19 cellular contexts compared by ENCODE assay signal in the genomic region with DNA sequence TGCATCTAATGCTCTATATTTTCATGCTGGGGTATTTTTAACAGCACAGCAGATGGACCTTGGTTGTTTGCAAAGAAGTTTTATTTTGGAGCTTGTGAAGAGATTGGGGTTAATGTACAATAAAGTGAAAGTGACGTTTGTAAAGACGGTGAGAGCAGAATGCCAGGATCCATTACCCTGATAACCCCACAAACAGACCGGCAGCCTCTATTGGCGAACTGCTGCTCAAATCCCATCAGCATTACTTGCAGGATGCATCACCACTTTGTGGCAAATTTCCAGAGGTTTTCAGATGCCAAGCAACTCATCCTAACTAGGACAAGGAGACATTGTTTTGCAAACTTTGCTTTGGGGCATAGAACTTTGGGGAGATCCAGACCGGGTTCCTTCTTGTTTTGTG.
DNase-seq lines count a peak whose midpoint lies in the region; ATAC-seq and TF ChIP-seq lines count a peak whose summit lies in the region.
"Had no signal": no experiment of that assay in that cellular context is flagged by ENCODE, and none has a peak within 500 bp of the region (broad histone marks: within the 10 kb centered on the region; RNA-seq: fewer than 3 reads in every experiment).

No MANE protein-coding gene starts in this region.

- H3K4me1 Mint-ChIP-seq in Calu3 (ENCODE audit: low read depth, unreplicated experiment), result no peaks in the 10 kb centered on the region

- no peak overlapping the region for H3K9ac ChIP-seq in smooth muscle cell (ENCODE audit: low read depth)

- H3K36me3 ChIP-seq in smooth muscle cell (ENCODE audit: low read depth) (no peaks in the 10 kb centered on the region), gastrocnemius medialis (no peaks in the 10 kb centered on the region)
- H3K36me3 ChIP-seq: breast epithelium, Peyer's patch, WERI-Rb-1 had no signal

- H3K9me3 Mint-ChIP-seq in Calu3 (ENCODE audit: low read depth, unreplicated experiment), result peaks cover 4% of the 10 kb centered on the region

- in situ Hi-C loops in gastrocnemius medialis (cut with MboI; ENCODE audit: low sequenced_read_pairs in 4 of 4), result no loop called here

- no peak overlapping the region for H3K27ac Mint-ChIP-seq in Calu3 (ENCODE audit: unreplicated experiment)
- H3K27ac Mint-ChIP-seq: activated CD8-positive, alpha-beta T cell treated with anti-CD3 and anti-CD28 coated beads, Interleukin-2, amount 10 ng/mL, durations not matched to agents 7 days and 5 days; activated naive CD4-positive, alpha-beta T cell treated with anti-CD3 and anti-CD28 coated beads, Interleukin-2, amount 50 U/mL, for 72 hours; nephron had no signal

- ATAC-seq in gastrocnemius medialis, result no peak
- ATAC-seq: activated CD8-positive, alpha-beta T cell treated with anti-CD3 and anti-CD28 coated beads, Interleukin-2, amount 10 ng/mL, durations not matched to agents 7 days and 5 days; activated naive CD4-positive, alpha-beta T cell treated with anti-CD3 and anti-CD28 coated beads, Interleukin-2, amount 50 U/mL, for 72 hours; activated T-cell treated with anti-CD3 and anti-CD28 coated beads, Interleukin-2, amount 50 U/mL, for 4 hours had no signal

- H2AFZ ChIP-seq in smooth muscle cell (ENCODE audit: low read depth), result no peak overlapping the region

- H3K27ac ChIP-seq in smooth muscle cell (ENCODE audit: low read depth) (peak overlapping the region; percentile 64), gastrocnemius medialis (no peak overlapping the region)
- H3K27ac ChIP-seq: breast epithelium, Peyer's patch had no signal

- H3K4me3 ChIP-seq in smooth muscle cell (no peak overlapping the region), gastrocnemius medialis (no peak overlapping the region)
- H3K4me3 ChIP-seq: breast epithelium, Peyer's patch had no signal

- WGBS in smooth muscle cell (ENCODE audit: low lambda C conversion rate), result 29% methylated on average over 5 of the region's 5 CpGs

- H3K27me3 ChIP-seq in smooth muscle cell (ENCODE audit: low read depth) (no peaks in the 10 kb centered on the region), gastrocnemius medialis (no peaks in the 10 kb centered on the region)
- H3K27me3 ChIP-seq: breast epithelium, Peyer's patch had no signal

- no peaks in the 10 kb centered on the region for H3K79me2 ChIP-seq in smooth muscle cell (ENCODE audit: low read depth)

- TF ChIP-seq POLR2A in gastrocnemius medialis (IDR thresholded peaks at IDR 0.05), result no peak

- peaks cover 23% of the 10 kb centered on the region for H3F3A ChIP-seq in smooth muscle cell (ENCODE audit: low read depth)

- intact Hi-C loops in gastrocnemius medialis (cut with DNase I; ENCODE audit: low total_unique reads) (no loop called here), Calu3 (cut with micrococcal nuclease; ENCODE audit: unreplicated experiment) (no loop called here)

- no peaks in the 10 kb centered on the region for H3K36me3 Mint-ChIP-seq in Calu3 (ENCODE audit: insufficient read depth, unreplicated experiment)

- no peak overlapping the region for H3K4me3 Mint-ChIP-seq in Calu3 (ENCODE audit: low read depth, unreplicated experiment)
- H3K4me3 Mint-ChIP-seq: activated CD8-positive, alpha-beta T cell treated with anti-CD3 and anti-CD28 coated beads, Interleukin-2, amount 10 ng/mL, durations not matched to agents 7 days and 5 days; activated T-cell treated with anti-CD3 and anti-CD28 coated beads, Interleukin-2, amount 50 U/mL, for 4 hours; nephron had no signal

- no peak for TF ChIP-seq CTCF in smooth muscle cell (IDR thresholded peaks at IDR 0.05; ENCODE audit: borderline replicate concordance, insufficient read depth, poor library complexity, severe bottlenecking)
- no peak for TF ChIP-seq CTCF in gastrocnemius medialis (IDR thresholded peaks at IDR 0.05 in 4 of 5, conservative IDR thresholded peaks at IDR 0.05 in 1 of 5)
- no peak for TF ChIP-seq CTCF in Calu3 (IDR thresholded peaks at IDR 0.05; ENCODE audit: unreplicated experiment)

- peak overlapping the region; percentile 53 for H3K4me2 ChIP-seq in smooth muscle cell

- peak; percentile 59 for DNase-seq in HT1080 (ENCODE audit: low read depth)
- peak; percentile 36 for DNase-seq in T1000 (lab: John Stamatoyannopoulos, UW)
- DNase-seq in fibroblast of the conjunctiva (ENCODE audit: low read depth), result peak; percentile 29
- DNase-seq in smooth muscle cell (lab: John Stamatoyannopoulos, UW; ENCODE audit: unreplicated experiment), result no peak
- no peak for DNase-seq in gastrocnemius medialis
- DNase-seq in Calu3, result no peak
- DNase-seq in DMS53 treated with DMSO at 0.1 percent for 48 hours (lab: John Stamatoyannopoulos, UW; ENCODE audit: unreplicated experiment), result no peak
- DNase-seq: activated CD8-positive, alpha-beta T cell treated with anti-CD3 and anti-CD28 coated beads, Interleukin-2, amount 10 ng/mL, durations not matched to agents 7 days and 5 days; activated T-cell treated with anti-CD3 and anti-CD28 coated beads, Interleukin-2, amount 50 U/mL, for 4 hours; erythroblast; mesenchymal stem cell; NCI-H774; Peyer's patch; small intestine; stimulated activated CD4-positive, alpha-beta T cell treated with anti-CD3 and anti-CD28 coated beads, Interleukin-4, amount 100 ng/mL, for 4 hours had no signal

- CTCF ChIA-PET in Calu3 (lab: Charles Lee), result no interaction called here

- H3K27me3 Mint-ChIP-seq in Calu3 (ENCODE audit: unreplicated experiment), result no peaks in the 10 kb centered on the region

- H3K4me1 ChIP-seq in smooth muscle cell (ENCODE audit: low read depth), result peaks cover 12% of the 10 kb centered on the region
- H3K4me1 ChIP-seq in gastrocnemius medialis, result peaks cover 5 to 15% of the 10 kb centered on the region in 2 donors
- H3K4me1 ChIP-seq: breast epithelium, Peyer's patch had no signal

- no TSS peak for BruUV-seq in Calu3 (replicated peaks; lab: Mats Ljungman, UMichigan)

- H4K20me1 ChIP-seq in smooth muscle cell (ENCODE audit: low read depth), result no peaks in the 10 kb centered on the region

- H3K9me3 ChIP-seq in smooth muscle cell (replicated peaks; ENCODE audit: low read depth), result no peaks in the 10 kb centered on the region
- H3K9me3 ChIP-seq in gastrocnemius medialis, result no peaks in the 10 kb centered on the region
- H3K9me3 ChIP-seq: breast epithelium, Peyer's patch had no signal

Comparison
In these comparisons a context has a peak if more than half of its experiments do, and no peak if none do; other contexts are left out.
1. DNase-seq: peak in HT1080 (single experiment), T1000 (single experiment) and fibroblast of the conjunctiva (single experiment); none in smooth muscle cell (single experiment), gastrocnemius medialis (0 of 2), Calu3 (single experiment) and DMS53 treated with DMSO at 0.1 percent for 48 hours (single experiment).